ENCODE assay signal across 9 cellular contexts in genomic region chr13:27790523-27790922, GRCh38. TPM values are rescaled to one million over a fixed set of nuclear protein-coding genes. Genes with fewer than 3 reads are reported as not detected.
DNase-seq lines count a peak whose midpoint lies in the region; ATAC-seq and TF ChIP-seq lines count a peak whose summit lies in the region.
"Had no signal": no experiment of that assay in that cellular context is flagged by ENCODE, and none has a peak within 500 bp of the region (broad histone marks: within the 10 kb centered on the region; RNA-seq: fewer than 3 reads in every experiment).

No MANE protein-coding gene starts in this region.

- no peaks in the 10 kb centered on the region for H3K9me3 ChIP-seq in HUES48 (ENCODE audit: control insufficient read depth, insufficient read depth, low read length)
- no peaks in the 10 kb centered on the region for H3K9me3 ChIP-seq in breast epithelium
- H3K9me3 ChIP-seq in gastroesophageal sphincter = no peaks in the 10 kb centered on the region

- H3K27ac ChIP-seq in HUES48 (ENCODE audit: low read depth, low read length) (no peak overlapping the region), breast epithelium (no peak overlapping the region), gastroesophageal sphincter (no peak overlapping the region)

- TF ChIP-seq EP300 in gastroesophageal sphincter (IDR thresholded peaks at IDR 0.05) = no peak

- ATAC-seq in gastroesophageal sphincter = no peak
- no peak for ATAC-seq in HG02970 (IDR thresholded peaks at IDR 0.05; ENCODE audit: low FRiP score, unreplicated experiment)

- peak overlapping the region; percentile 54 for H3K4me3 Mint-ChIP-seq in nephron progenitor cell

- peaks cover 94% of the 10 kb centered on the region for H3K27me3 Mint-ChIP-seq in nephron progenitor cell (ENCODE audit: low read depth, poor library complexity)

- TF ChIP-seq CTCF in breast epithelium (IDR thresholded peaks at IDR 0.05) = no peak
- no peak for TF ChIP-seq CTCF in nephron progenitor cell (IDR thresholded peaks at IDR 0.05)
- TF ChIP-seq CTCF in gastroesophageal sphincter (IDR thresholded peaks at IDR 0.05) = no peak

- intact Hi-C loops in breast epithelium (cut with DNase I; ENCODE audit: low total_unique reads) = no loop called here

- DNase-seq in DMS79 treated with DMSO at 0.1 percent for 48 hours (lab: John Stamatoyannopoulos, UW) (peak; percentile 3), DMS79 (lab: John Stamatoyannopoulos, UW) (no peak), breast epithelium (ENCODE audit: low spot score in 2 of 2) (no peak), nephron progenitor cell (peak; percentile 34), NCI-H526 treated with DMSO at 0.1 percent for 48 hours (lab: John Stamatoyannopoulos, UW) (no peak)

- no peaks in the 10 kb centered on the region for H3K36me3 Mint-ChIP-seq in nephron progenitor cell (ENCODE audit: low read depth)

- H3K4me1 ChIP-seq in HUES48 (ENCODE audit: control insufficient read depth, insufficient read depth, low read length) (peaks cover 43% of the 10 kb centered on the region), breast epithelium (peaks cover 0 to 12% of the 10 kb centered on the region in 2 donors), gastroesophageal sphincter (peaks cover 0 to 51% (median 35%) of the 10 kb centered on the region in 3 donors)

- 0% methylated on average over 1 to 3 of the region's 23 CpGs for WGBS in gastroesophageal sphincter (ENCODE audit: low coverage in 1 of 2), 2 donors

- TF ChIP-seq POLR2A in breast epithelium (IDR thresholded peaks at IDR 0.05) = no peak
- no peak for TF ChIP-seq POLR2A in gastroesophageal sphincter (IDR thresholded peaks at IDR 0.05)

- peaks cover 30% of the 10 kb centered on the region for H3K4me1 Mint-ChIP-seq in nephron progenitor cell

- H3K9ac ChIP-seq in HUES48 (ENCODE audit: low read depth, low read length) = no peak overlapping the region

- no peak overlapping the region for H3K27ac Mint-ChIP-seq in nephron progenitor cell

- no peaks in the 10 kb centered on the region for H3K36me3 ChIP-seq in HUES48 (ENCODE audit: control insufficient read depth, insufficient read depth, low read length)
- no peaks in the 10 kb centered on the region for H3K36me3 ChIP-seq in breast epithelium
- H3K36me3 ChIP-seq in gastroesophageal sphincter = no peaks in the 10 kb centered on the region

- H3K9me3 Mint-ChIP-seq in nephron progenitor cell = peaks cover 3% of the 10 kb centered on the region

- H3K4me3 ChIP-seq in HUES48 (ENCODE audit: low read depth, low read length) (0 out of 2 replicates have a peak overlapping the region, but pooled peaks have one; percentile 30), breast epithelium (peak overlapping the region; percentile 21 to 65 (median 42)), gastroesophageal sphincter (peak overlapping the region in 1 of 2 donors; percentile 42)

- H3K27me3 ChIP-seq in HUES48 (ENCODE audit: control insufficient read depth, insufficient read depth, low read length) = peaks cover 98% of the 10 kb centered on the region
- peaks cover 19 to 75% of the 10 kb centered on the region in 2 donors for H3K27me3 ChIP-seq in breast epithelium
- H3K27me3 ChIP-seq in gastroesophageal sphincter = peaks cover 98% of the 10 kb centered on the region

RNA-seq across cellular contexts. Expression of gene GSX1, which starts 1.8 kb away (rescaled TPM):
- total RNA-seq in breast epithelium = not detected
- total RNA-seq in gastroesophageal sphincter = not detected
- total RNA-seq: A172 had no signal

Comparison
In these comparisons a context has a peak if more than half of its experiments do, and no peak if none do; other contexts are left out.
1. DNase-seq: peak in DMS79 treated with DMSO at 0.1 percent for 48 hours (single experiment) and nephron progenitor cell (single experiment); none in DMS79 (single experiment), breast epithelium (0 of 2) and NCI-H526 treated with DMSO at 0.1 percent for 48 hours (single experiment).